In genomic region chr5:152622628-152623027, GRCh38 we compare ENCODE assay signal across 22 cellular contexts.
DNase-seq lines count a peak whose midpoint lies in the region; ATAC-seq, FAIRE-seq and TF ChIP-seq lines count a peak whose summit lies in the region.
"Had no signal": no experiment of that assay in that cellular context is flagged by ENCODE, and none has a peak within 500 bp of the region (broad histone marks: within the 10 kb centered on the region; RNA-seq: fewer than 3 reads in every experiment).

No MANE protein-coding gene starts in this region.

- POLR2A ChIA-PET in naive thymus-derived CD4-positive, alpha-beta T cell (lab: Charles Lee) = no interaction called here

- H3K27me3 Mint-ChIP-seq in naive thymus-derived CD4-positive, alpha-beta T cell = no peaks in the 10 kb centered on the region
- no peaks in the 10 kb centered on the region for H3K27me3 Mint-ChIP-seq in activated CD4-positive, alpha-beta T cell treated with anti-CD3 and anti-CD28 coated beads, Interleukin-2, amount 10 ng/mL, durations not matched to agents 24 days and 14 days
- H3K27me3 Mint-ChIP-seq: activated CD4-positive, alpha-beta T cell treated with anti-CD3 and anti-CD28 coated beads, Interleukin-2, amount 10 ng/mL, durations not matched to agents 7 days and 5 days; activated naive CD8-positive, alpha-beta T cell treated with anti-CD3 and anti-CD28 coated beads, Interleukin-2, amount 50 U/mL, for 24 hours; activated T-cell treated with anti-CD3 and anti-CD28 coated beads, Interleukin-2, amount 50 U/mL, for 24 hours; type B pancreatic cell had no signal

- no peak for TF ChIP-seq POLR2A in gastroesophageal sphincter (IDR thresholded peaks at IDR 0.05)

- peaks cover 0 to 2% (median 0%) of the 10 kb centered on the region in 11 donors for H3K9me3 Mint-ChIP-seq in naive thymus-derived CD4-positive, alpha-beta T cell
- H3K9me3 Mint-ChIP-seq in activated CD4-positive, alpha-beta T cell treated with anti-CD3 and anti-CD28 coated beads, Interleukin-2, amount 10 ng/mL, durations not matched to agents 24 days and 14 days = no peaks in the 10 kb centered on the region
- H3K9me3 Mint-ChIP-seq: activated CD4-positive, alpha-beta T cell treated with anti-CD3 and anti-CD28 coated beads, Interleukin-2, amount 10 ng/mL, durations not matched to agents 7 days and 5 days; activated naive CD8-positive, alpha-beta T cell treated with anti-CD3 and anti-CD28 coated beads, Interleukin-2, amount 50 U/mL, for 24 hours; activated T-cell treated with anti-CD3 and anti-CD28 coated beads, Interleukin-2, amount 50 U/mL, for 24 hours; type B pancreatic cell had no signal

- intact Hi-C loops in kidney (cut with DNase I) = no loop called here
- intact Hi-C loops in naive thymus-derived CD4-positive, alpha-beta T cell (cut with micrococcal nuclease) = no loop called here
- intact Hi-C loops in activated CD4-positive, alpha-beta T cell treated with anti-CD3 and anti-CD28 coated beads, Interleukin-2, amount 10 ng/mL, durations not matched to agents 24 days and 14 days (cut with micrococcal nuclease) = no loop called here

- no peaks in the 10 kb centered on the region for H3K4me1 ChIP-seq in kidney (ENCODE audit: control insufficient read depth in 1 of 2, insufficient read depth in 1 of 2, low read depth in 1 of 2, low read length in 2 of 2)
- H3K4me1 ChIP-seq in naive thymus-derived CD4-positive, alpha-beta T cell (ENCODE audit: control insufficient read depth in 2 of 2, insufficient read depth in 2 of 2, low read length in 2 of 2) = no peaks in the 10 kb centered on the region
- H3K4me1 ChIP-seq in gastroesophageal sphincter = no peaks in the 10 kb centered on the region
- H3K4me1 ChIP-seq: Peyer's patch, SJCRH30, spleen had no signal

- no peak for TF ChIP-seq EP300 in gastroesophageal sphincter (IDR thresholded peaks at IDR 0.05)

- H3K36me3 Mint-ChIP-seq in naive thymus-derived CD4-positive, alpha-beta T cell = no peaks in the 10 kb centered on the region
- H3K36me3 Mint-ChIP-seq in activated CD4-positive, alpha-beta T cell treated with anti-CD3 and anti-CD28 coated beads, Interleukin-2, amount 10 ng/mL, durations not matched to agents 24 days and 14 days (ENCODE audit: low read depth) = no peaks in the 10 kb centered on the region
- H3K36me3 Mint-ChIP-seq: type B pancreatic cell had no signal

- H3K27me3 ChIP-seq in naive thymus-derived CD4-positive, alpha-beta T cell (ENCODE audit: control insufficient read depth in 2 of 2, insufficient read depth in 2 of 2, low read length in 2 of 2) = no peaks in the 10 kb centered on the region
- no peaks in the 10 kb centered on the region for H3K27me3 ChIP-seq in gastroesophageal sphincter
- H3K27me3 ChIP-seq: Peyer's patch, SJCRH30, spleen had no signal

- no peak overlapping the region for H3K4me3 Mint-ChIP-seq in naive thymus-derived CD4-positive, alpha-beta T cell
- no peak overlapping the region for H3K4me3 Mint-ChIP-seq in activated CD4-positive, alpha-beta T cell treated with anti-CD3 and anti-CD28 coated beads, Interleukin-2, amount 10 ng/mL, durations not matched to agents 24 days and 14 days
- H3K4me3 Mint-ChIP-seq: activated CD4-positive, alpha-beta T cell treated with anti-CD3 and anti-CD28 coated beads, Interleukin-2, amount 10 ng/mL, durations not matched to agents 7 days and 5 days; activated naive CD8-positive, alpha-beta T cell treated with anti-CD3 and anti-CD28 coated beads, Interleukin-2, amount 50 U/mL, for 24 hours; activated T-cell treated with anti-CD3 and anti-CD28 coated beads, Interleukin-2, amount 50 U/mL, for 24 hours; type B pancreatic cell had no signal

- TF ChIP-seq CTCF in kidney (IDR thresholded peaks at IDR 0.05; ENCODE audit: borderline replicate concordance, extremely low read depth, insufficient read depth) (no peak), gastroesophageal sphincter (IDR thresholded peaks at IDR 0.05) (no peak)

- no peak overlapping the region for H3K27ac Mint-ChIP-seq in naive thymus-derived CD4-positive, alpha-beta T cell
- no peak overlapping the region for H3K27ac Mint-ChIP-seq in activated CD4-positive, alpha-beta T cell treated with anti-CD3 and anti-CD28 coated beads, Interleukin-2, amount 10 ng/mL, durations not matched to agents 24 days and 14 days
- H3K27ac Mint-ChIP-seq: activated CD4-positive, alpha-beta T cell treated with anti-CD3 and anti-CD28 coated beads, Interleukin-2, amount 10 ng/mL, durations not matched to agents 7 days and 5 days; activated naive CD8-positive, alpha-beta T cell treated with anti-CD3 and anti-CD28 coated beads, Interleukin-2, amount 50 U/mL, for 24 hours; activated T-cell treated with anti-CD3 and anti-CD28 coated beads, Interleukin-2, amount 50 U/mL, for 24 hours; type B pancreatic cell had no signal

- peak; percentile 11 for DNase-seq in HK-2 (ENCODE audit: unreplicated experiment)
- DNase-seq in NCI-H446 treated with DMSO at 0.1 percent for 48 hours (lab: John Stamatoyannopoulos, UW) = peak; percentile 77
- peak; percentile 27 for DNase-seq in kidney
- peak; percentile 50 for DNase-seq in retina
- DNase-seq in naive thymus-derived CD4-positive, alpha-beta T cell = no peak
- no peak for DNase-seq in activated CD4-positive, alpha-beta T cell treated with anti-CD3 and anti-CD28 coated beads, Interleukin-2, amount 10 ng/mL, durations not matched to agents 24 days and 14 days
- DNase-seq: activated CD4-positive, alpha-beta T cell treated with anti-CD3 and anti-CD28 coated beads, Interleukin-2, amount 10 ng/mL, durations not matched to agents 7 days and 5 days; activated gamma-delta T cell treated with Interleukin-2 at 50 U/mL for 16 hours; activated naive CD8-positive, alpha-beta T cell treated with anti-CD3 and anti-CD28 coated beads, Interleukin-2, amount 50 U/mL, for 24 hours; activated T-cell treated with anti-CD3 and anti-CD28 coated beads, Interleukin-2, amount 50 U/mL, for 24 hours; NCI-H1417 treated with DMSO at 0.1 percent for 48 hours; NCI-H524 treated with DMSO at 0.1 percent for 48 hours; Peyer's patch; SJCRH30; spleen; T1000; WERI-Rb-1 had no signal

- H3K36me3 ChIP-seq in kidney (ENCODE audit: control insufficient read depth in 1 of 2, insufficient read depth in 2 of 2, low read length in 2 of 2) (no peaks in the 10 kb centered on the region), gastroesophageal sphincter (no peaks in the 10 kb centered on the region)
- no peaks in the 10 kb centered on the region for H3K36me3 ChIP-seq in naive thymus-derived CD4-positive, alpha-beta T cell (ENCODE audit: control insufficient read depth in 2 of 3, insufficient read depth in 3 of 3, low read length in 3 of 3)
- H3K36me3 ChIP-seq: Peyer's patch, SJCRH30, spleen, WERI-Rb-1 had no signal

- no peak overlapping the region for H3K9ac ChIP-seq in kidney (ENCODE audit: low read length in 2 of 2)

- no peak for FAIRE-seq in kidney (lab: Jason Lieb, UNC)
- FAIRE-seq: endothelial cell of umbilical vein, keratinocyte had no signal

- no peaks in the 10 kb centered on the region for H3K4me1 Mint-ChIP-seq in naive thymus-derived CD4-positive, alpha-beta T cell
- no peaks in the 10 kb centered on the region for H3K4me1 Mint-ChIP-seq in activated CD4-positive, alpha-beta T cell treated with anti-CD3 and anti-CD28 coated beads, Interleukin-2, amount 10 ng/mL, durations not matched to agents 24 days and 14 days
- H3K4me1 Mint-ChIP-seq: activated CD4-positive, alpha-beta T cell treated with anti-CD3 and anti-CD28 coated beads, Interleukin-2, amount 10 ng/mL, durations not matched to agents 7 days and 5 days; activated naive CD8-positive, alpha-beta T cell treated with anti-CD3 and anti-CD28 coated beads, Interleukin-2, amount 50 U/mL, for 24 hours had no signal

- no peak for ATAC-seq in naive thymus-derived CD4-positive, alpha-beta T cell
- ATAC-seq in gastroesophageal sphincter = no peak
- ATAC-seq: activated naive CD8-positive, alpha-beta T cell treated with anti-CD3 and anti-CD28 coated beads, Interleukin-2, amount 50 U/mL, for 24 hours had no signal

- CTCF ChIA-PET in naive thymus-derived CD4-positive, alpha-beta T cell (lab: Charles Lee) = no interaction called here

- H3K27ac ChIP-seq in kidney (ENCODE audit: low read depth in 2 of 2, low read length in 2 of 2) (no peak overlapping the region), gastroesophageal sphincter (no peak overlapping the region)
- no peak overlapping the region for H3K27ac ChIP-seq in naive thymus-derived CD4-positive, alpha-beta T cell (ENCODE audit: low read depth, low read length)
- H3K27ac ChIP-seq: HL-60, Peyer's patch, SJCRH30, spleen, WERI-Rb-1 had no signal

- H3K9me3 ChIP-seq in kidney (ENCODE audit: control insufficient read depth in 1 of 2, low read length in 2 of 2) (no peaks in the 10 kb centered on the region), gastroesophageal sphincter (no peaks in the 10 kb centered on the region)
- H3K9me3 ChIP-seq in naive thymus-derived CD4-positive, alpha-beta T cell (ENCODE audit: control insufficient read depth in 2 of 3, low read length in 3 of 3) = no peaks in the 10 kb centered on the region
- H3K9me3 ChIP-seq: Peyer's patch, SJCRH30, spleen had no signal

- H3K4me3 ChIP-seq in kidney (ENCODE audit: low read length in 2 of 2) (no peak overlapping the region), gastroesophageal sphincter (no peak overlapping the region)
- no peak overlapping the region for H3K4me3 ChIP-seq in naive thymus-derived CD4-positive, alpha-beta T cell (ENCODE audit: low read length)
- H3K4me3 ChIP-seq: Peyer's patch, SJCRH30, spleen had no signal

Comparison
In these comparisons a context has a peak if more than half of its experiments do, and no peak if none do; other contexts are left out.
1. DNase-seq: peak in HK-2 (single experiment), NCI-H446 treated with DMSO at 0.1 percent for 48 hours (single experiment), kidney (single experiment) and retina (single experiment); none in naive thymus-derived CD4-positive, alpha-beta T cell (0 of 9) and activated CD4-positive, alpha-beta T cell treated with anti-CD3 and anti-CD28 coated beads, Interleukin-2, amount 10 ng/mL, durations not matched to agents 24 days and 14 days (single experiment).